In genomic region chr2:30457316-30457715, GRCh38 we compare ENCODE assay signal across 29 cellular contexts.
"Had no signal": no experiment of that assay in that cellular context is flagged by ENCODE, and none has a peak within 500 bp of the region (broad histone marks: within the 10 kb centered on the region; RNA-seq: fewer than 3 reads in every experiment).

No MANE protein-coding gene starts in this region.

- DNase-seq: dorsolateral prefrontal cortex; effector CD4-positive, alpha-beta T cell; foreskin fibroblast; gastrocnemius medialis; head of caudate nucleus; immature natural killer cell; islet precursor cell; kidney glomerular epithelial cell; left colon; left ventricle myocardium superior; lower lobe of right lung; mesenchymal stem cell; mucosa of descending colon; naive B cell; pancreas; retina; right lobe of liver; stimulated activated CD4-positive, alpha-beta T cell treated with anti-CD3 and anti-CD28 coated beads, Interleukin-15, amount 100 ng/mL, for 24 hours; stimulated activated CD4-positive, alpha-beta T cell treated with anti-CD3 and anti-CD28 coated beads, Interleukin-2, amount 100 ng/mL, for 48 hours; stimulated activated naive B cell treated with anti-CD40 and anti-IgM and Interleukin-4, amounts not matched to agents 10 μg/mL and 1 μg/mL and 100 μg/mL, for 72 hours; upper lobe of left lung had no signal

- H3K27ac Mint-ChIP-seq: mesothelial cell of epicardium; stimulated activated naive B cell treated with anti-CD40 and anti-IgM and Interleukin-4, amounts not matched to agents 10 μg/mL and 1 μg/mL and 100 μg/mL, for 72 hours; stimulated activated naive CD8-positive, alpha-beta T cell treated with anti-CD3 and anti-CD28 coated beads, Interleukin-15, Interleukin-2, amounts not matched to agents 100 ng/mL and 50 ng/mL, for 24 hours had no signal

- H3K27me3 Mint-ChIP-seq: naive B cell; natural killer cell treated with Interleukin-12 subunit alpha and Interleukin-12 subunit beta and Interleukin-15 and Interleukin-18, amount 100 ng/mL, for 72 hours; stimulated activated naive B cell treated with anti-CD40 and anti-IgM and Interleukin-4, amounts not matched to agents 10 μg/mL and 1 μg/mL and 100 μg/mL, for 72 hours; stimulated activated naive CD8-positive, alpha-beta T cell treated with anti-CD3 and anti-CD28 coated beads, Interleukin-15, Interleukin-2, amounts not matched to agents 100 ng/mL and 50 ng/mL, for 24 hours had no signal

- H3K36me3 ChIP-seq: gastrocnemius medialis, lower lobe of right lung, neutrophil, pancreas, right lobe of liver, thoracic aorta, tibial nerve, upper lobe of left lung had no signal

- H3K4me1 ChIP-seq: lower lobe of right lung, tibial nerve had no signal

- H3K4me3 Mint-ChIP-seq: immature natural killer cell; mesothelial cell of epicardium; natural killer cell treated with Interleukin-12 subunit alpha and Interleukin-12 subunit beta and Interleukin-15 and Interleukin-18, amount 100 ng/mL, for 72 hours; neural crest cell; stimulated activated naive B cell treated with anti-CD40 and anti-IgM and Interleukin-4, amounts not matched to agents 10 μg/mL and 1 μg/mL and 100 μg/mL, for 72 hours; stimulated activated naive CD8-positive, alpha-beta T cell treated with anti-CD3 and anti-CD28 coated beads, Interleukin-15, Interleukin-2, amounts not matched to agents 100 ng/mL and 50 ng/mL, for 24 hours had no signal

- H3K9me3 ChIP-seq: gastrocnemius medialis, lower lobe of right lung, mucosa of descending colon, neutrophil, pancreas, right lobe of liver, thoracic aorta, tibial nerve, upper lobe of left lung had no signal

- H3K9me3 Mint-ChIP-seq: immature natural killer cell; natural killer cell treated with Interleukin-12 subunit alpha and Interleukin-12 subunit beta and Interleukin-15 and Interleukin-18, amount 100 ng/mL, for 72 hours; stimulated activated naive CD8-positive, alpha-beta T cell treated with anti-CD3 and anti-CD28 coated beads, Interleukin-15, Interleukin-2, amounts not matched to agents 100 ng/mL and 50 ng/mL, for 24 hours had no signal

- H3K27ac ChIP-seq: dorsolateral prefrontal cortex, epithelial cell of prostate, gastrocnemius medialis, lower lobe of right lung, neutrophil, pancreas, right lobe of liver, thoracic aorta, tibial nerve, upper lobe of left lung had no signal

- H3K4me3 ChIP-seq: dorsolateral prefrontal cortex, gastrocnemius medialis, lower lobe of right lung, mucosa of descending colon, pancreas, right lobe of liver, thoracic aorta, tibial nerve, upper lobe of left lung had no signal

- H3K27me3 ChIP-seq: dorsolateral prefrontal cortex, gastrocnemius medialis, neutrophil, pancreas, right lobe of liver, tibial nerve, upper lobe of left lung had no signal
